3 cellular contexts compared by ENCODE assay signal in genomic region chr1:91026777-91027176, GRCh38.
TF ChIP-seq lines count a peak whose summit lies in the region.

No MANE protein-coding gene starts in this region.

TF ChIP-seq in IMR-90, 13 proteins besides CTCF, POLR2A, EP300 and RAD21:
- TF ChIP-seq ELK1 (IDR thresholded peaks at IDR 0.05; ENCODE audit: borderline replicate concordance, low read depth, low read length) (no peak), USF2 (IDR thresholded peaks at IDR 0.05; ENCODE audit: low read depth, low read length) (no peak), SMC3 (IDR thresholded peaks at IDR 0.05; ENCODE audit: low read depth, low read length) (peak; percentile 27; the same call in 1 of the 2 replicates), RFX5 (IDR thresholded peaks at IDR 0.05; ENCODE audit: low read depth, low read length) (no peak), MAZ (IDR thresholded peaks at IDR 0.05; ENCODE audit: borderline replicate concordance, low read depth, low read length) (no peak), BHLHE40 (IDR thresholded peaks at IDR 0.05; ENCODE audit: low read depth, low read length) (no peak)

TF ChIP-seq in HepG2, 621 proteins besides CTCF, POLR2A, EP300 and RAD21 (continues in another document):
- no peak; the same call in 1 of the 2 replicates for TF ChIP-seq ARID5B (CRISPR knock-in tag; IDR thresholded peaks at IDR 0.05)
- TF ChIP-seq AKAP8 (CRISPR knock-in tag; IDR thresholded peaks at IDR 0.05) = no peak
- TF ChIP-seq SPEN (CRISPR knock-in tag; IDR thresholded peaks at IDR 0.05; ENCODE audit: low read depth) = no peak
- no peak for TF ChIP-seq ZNF276 (CRISPR knock-in tag; IDR thresholded peaks at IDR 0.05; ENCODE audit: low read depth)
- no peak for TF ChIP-seq HMG20B (CRISPR knock-in tag; conservative IDR thresholded peaks at IDR 0.05)
- no peak for TF ChIP-seq ATF1 (CRISPR knock-in tag; IDR thresholded peaks at IDR 0.05)
- peak; percentile 58; the same call in 1 of the 2 replicates for TF ChIP-seq BHLHE40 (IDR thresholded peaks at IDR 0.05; ENCODE audit: low read length)
- peak; percentile 1 for TF ChIP-seq ASH2L (IDR thresholded peaks at IDR 0.05; ENCODE audit: insufficient read length, low read depth, low read length)
- TF ChIP-seq FOSL2 (CRISPR knock-in tag; IDR thresholded peaks at IDR 0.05) = peak; percentile 79
- TF ChIP-seq ZNF331 (CRISPR knock-in tag; IDR thresholded peaks at IDR 0.05) = no peak
- TF ChIP-seq ZNF274 (CRISPR knock-in tag; IDR thresholded peaks at IDR 0.05) = no peak
- no peak for TF ChIP-seq TRAFD1 (CRISPR knock-in tag; IDR thresholded peaks at IDR 0.05; ENCODE audit: borderline replicate concordance)
- TF ChIP-seq FOXA3 (CRISPR knock-in tag; IDR thresholded peaks at IDR 0.05) = peak; percentile 9; the same call in 1 of the 2 replicates
- no peak for TF ChIP-seq BRCA1 (CRISPR knock-in tag; IDR thresholded peaks at IDR 0.05)
- TF ChIP-seq ZNF788 (CRISPR knock-in tag; IDR thresholded peaks at IDR 0.05; ENCODE audit: borderline replicate concordance) = no peak
- TF ChIP-seq ZKSCAN1 (IDR thresholded peaks at IDR 0.05; ENCODE audit: low read length) = no peak
- peak in 1 of 2 experiments; percentile 9; a peak in 1 of 4 replicates for TF ChIP-seq MAFK (conservative IDR thresholded peaks at IDR 0.05 in 1 of 2, IDR thresholded peaks at IDR 0.05 in 1 of 2; ENCODE audit: low read length in 2 of 2)
- TF ChIP-seq SOX13 (IDR thresholded peaks at IDR 0.05) = no peak
- peak in 1 of 2 experiments; percentile 49; a peak in 1 of 4 replicates for TF ChIP-seq SOX13 (CRISPR knock-in tag; conservative IDR thresholded peaks at IDR 0.05 in 1 of 2, IDR thresholded peaks at IDR 0.05 in 1 of 2)
- TF ChIP-seq CBX1 (IDR thresholded peaks at IDR 0.05; ENCODE audit: low read depth) = no peak
- TF ChIP-seq SOX5 (CRISPR knock-in tag; IDR thresholded peaks at IDR 0.05; ENCODE audit: borderline replicate concordance) = peak; percentile 70; the same call in 1 of the 2 replicates
- no peak for TF ChIP-seq XBP1 (CRISPR knock-in tag; IDR thresholded peaks at IDR 0.05)
- TF ChIP-seq ZNF616 (CRISPR knock-in tag; IDR thresholded peaks at IDR 0.05; ENCODE audit: low read depth) = no peak
- TF ChIP-seq HNF4A (CRISPR knock-in tag; IDR thresholded peaks at IDR 0.05) = no peak
- TF ChIP-seq SMAD9 (CRISPR knock-in tag; IDR thresholded peaks at IDR 0.05) = no peak
- no peak for TF ChIP-seq MEIS1 (CRISPR knock-in tag; IDR thresholded peaks at IDR 0.05; ENCODE audit: borderline replicate concordance)
- no peak for TF ChIP-seq NR2F2 (IDR thresholded peaks at IDR 0.05; ENCODE audit: borderline replicate concordance, low read depth)
- TF ChIP-seq NFYC (CRISPR knock-in tag; IDR thresholded peaks at IDR 0.05) = no peak
- no peak for TF ChIP-seq NR1H2 (CRISPR knock-in tag; IDR thresholded peaks at IDR 0.05; ENCODE audit: borderline replicate concordance, low read depth)

TF ChIP-seq in GM23338, 12 proteins besides CTCF, POLR2A, EP300 and RAD21:
- TF ChIP-seq EZH2phosphoT487 (IDR thresholded peaks at IDR 0.05; ENCODE audit: unreplicated experiment) (no peak), REST (IDR thresholded peaks at IDR 0.05; ENCODE audit: unreplicated experiment) (no peak), ETS1 (IDR thresholded peaks at IDR 0.05) (no peak), ZNF331 (CRISPR knock-in tag; IDR thresholded peaks at IDR 0.05; ENCODE audit: low read depth) (no peak), ZNF462 (CRISPR knock-in tag; IDR thresholded peaks at IDR 0.05) (no peak), NANOG (IDR thresholded peaks at IDR 0.05; ENCODE audit: borderline replicate concordance) (no peak), POLR2AphosphoS5 (IDR thresholded peaks at IDR 0.05; ENCODE audit: low read depth) (no peak), STAT1 (IDR thresholded peaks at IDR 0.05; ENCODE audit: unreplicated experiment) (no peak), JUNB (IDR thresholded peaks at IDR 0.05; ENCODE audit: unreplicated experiment) (no peak), ZNF114 (CRISPR knock-in tag; IDR thresholded peaks at IDR 0.05) (no peak), EZH2 (IDR thresholded peaks at IDR 0.05; ENCODE audit: low read depth, unreplicated experiment) (no peak), CREB1 (CRISPR knock-in tag; IDR thresholded peaks at IDR 0.05; ENCODE audit: low read depth) (no peak)
